In genomic region chr12:93742086-93742934, GRCh38 we compare ENCODE assay signal across 8 cellular contexts.
DNase-seq lines count a peak whose midpoint lies in the region; ATAC-seq lines count a peak whose summit lies in the region.

No MANE protein-coding gene starts in this region.

- ATAC-seq in HG02943 (IDR thresholded peaks at IDR 0.05; ENCODE audit: low read depth, unreplicated experiment), result peak; percentile 70
- ATAC-seq in activated CD4-positive, alpha-beta T cell treated with anti-CD3 and anti-CD28 coated beads for 36 hours, result peak; percentile 88

- CTCF ChIA-PET in activated CD4-positive, alpha-beta T cell treated with anti-CD3 and anti-CD28 coated beads for 36 hours (lab: Charles Lee), result interaction anchor here (1.0 to 1.9 kb wide), 3 partner anchors 169 to 358 kb away, joined by 3 to 7 read pairs (median 3); no protein-coding TSS in a partner anchor

- DNase-seq in NCI-H1694 treated with DMSO at 0.1 percent for 48 hours (lab: John Stamatoyannopoulos, UW) (peak; percentile 32), NCI-H1694 (lab: John Stamatoyannopoulos, UW) (no peak), NCI-H2107 treated with DMSO at 0.1 percent for 48 hours (lab: John Stamatoyannopoulos, UW; ENCODE audit: unreplicated experiment) (peak; percentile 34), kidney glomerular epithelial cell (lab: John Stamatoyannopoulos, UW) (peak; percentile 76)
- DNase-seq in activated CD4-positive, alpha-beta T cell treated with anti-CD3 and anti-CD28 coated beads for 36 hours, result peak; percentile 74
- DNase-seq in stimulated activated CD4-positive, alpha-beta T cell treated with anti-CD3 and anti-CD28 coated beads, Interleukin-15, amount 100 ng/mL, for 24 hours, result peak; percentile 75

- peaks cover 21% of the 10 kb centered on the region for H3K4me1 Mint-ChIP-seq in activated CD4-positive, alpha-beta T cell treated with anti-CD3 and anti-CD28 coated beads for 36 hours

- peak overlapping the region; percentile 80 for H3K4me3 Mint-ChIP-seq in activated CD4-positive, alpha-beta T cell treated with anti-CD3 and anti-CD28 coated beads for 36 hours

- H3K27ac ChIP-seq in cingulate gyrus (ENCODE audit: low read depth, low read length), result peak overlapping the region; percentile 25

- POLR2A ChIA-PET in activated CD4-positive, alpha-beta T cell treated with anti-CD3 and anti-CD28 coated beads for 36 hours (lab: Charles Lee), result no interaction called here

- no peaks in the 10 kb centered on the region for H3K36me3 Mint-ChIP-seq in activated CD4-positive, alpha-beta T cell treated with anti-CD3 and anti-CD28 coated beads for 36 hours (ENCODE audit: low read depth)

- H3K27me3 Mint-ChIP-seq in activated CD4-positive, alpha-beta T cell treated with anti-CD3 and anti-CD28 coated beads for 36 hours, result peaks cover 2% of the 10 kb centered on the region

- no peaks in the 10 kb centered on the region for H3K9me3 Mint-ChIP-seq in activated CD4-positive, alpha-beta T cell treated with anti-CD3 and anti-CD28 coated beads for 36 hours (ENCODE audit: low read depth)

- intact Hi-C loops in activated CD4-positive, alpha-beta T cell treated with anti-CD3 and anti-CD28 coated beads for 36 hours (cut with DNase I, micrococcal nuclease), result loop anchor here (1.0 to 10.0 kb wide), 3 partner anchors 65 to 238 kb away; partner anchors contain the start of gene CRADD (in 1 of the 2)

- H3K27ac Mint-ChIP-seq in activated CD4-positive, alpha-beta T cell treated with anti-CD3 and anti-CD28 coated beads for 36 hours, result peak overlapping the region; percentile 90
